11 cellular contexts compared by ENCODE assay signal in genomic region chr2:219299372-219299760, GRCh38. TPM values are rescaled to one million over a fixed set of nuclear protein-coding genes. Genes with fewer than 3 reads are reported as not detected.
"Had no signal": no experiment of that assay in that cellular context is flagged by ENCODE, and none has a peak within 500 bp of the region (broad histone marks: within the 10 kb centered on the region; RNA-seq: fewer than 3 reads in every experiment).

No MANE protein-coding gene starts in this region.

- H3K9ac ChIP-seq: parathyroid adenoma had no signal

- H3K27ac Mint-ChIP-seq: endodermal cell; T-helper 1 cell treated with Interleukin-12 subunit alpha and Interleukin-12 subunit beta and Interleukin-4 antibody, amounts not matched to agents 30 μg/mL and 1 μg/mL, for 36 hours had no signal

- H3K36me3 ChIP-seq: tibial nerve had no signal

- H3K9me3 ChIP-seq: tibial nerve had no signal

- H3K4me3 ChIP-seq: skin epidermis, tibial nerve had no signal

- H3K4me3 Mint-ChIP-seq: endodermal cell; neural crest cell; T-helper 1 cell treated with Interleukin-12 subunit alpha and Interleukin-12 subunit beta and Interleukin-4 antibody, amounts not matched to agents 30 μg/mL and 1 μg/mL, for 36 hours had no signal

- H3K27ac ChIP-seq: parathyroid adenoma, skin epidermis, tibial nerve had no signal

- H3K9me3 Mint-ChIP-seq: endodermal cell; neural crest cell; T-helper 1 cell treated with Interleukin-12 subunit alpha and Interleukin-12 subunit beta and Interleukin-4 antibody, amounts not matched to agents 30 μg/mL and 1 μg/mL, for 36 hours had no signal

RNA-seq across cellular contexts. Expression of gene PTPRN, which starts 9.8 kb away (rescaled TPM):
- total RNA-seq: dermis microvascular lymphatic vessel endothelial cell, left ventricle myocardium superior, subcutaneous adipose tissue, tibial nerve had no signal

RNA-seq across cellular contexts. Expression of gene RESP18, which starts 33.2 kb away (rescaled TPM):
- total RNA-seq: dermis microvascular lymphatic vessel endothelial cell, endodermal cell, kidney epithelial cell, left ventricle myocardium superior, neural crest cell, subcutaneous adipose tissue, tibial nerve had no signal

RNA-seq across cellular contexts. Expression of gene TUBA4B, which starts 46.3 kb away (rescaled TPM):
- total RNA-seq: cerebellum, dermis microvascular lymphatic vessel endothelial cell, endodermal cell, kidney epithelial cell, left ventricle myocardium superior, neural crest cell, subcutaneous adipose tissue, tibial nerve had no signal
